In genomic region chr3:133663569-133664313, GRCh38 we compare ENCODE assay signal across 8 cellular contexts. TPM values are rescaled to one million over a fixed set of nuclear protein-coding genes. Genes with fewer than 3 reads are reported as not detected.
DNase-seq lines count a peak whose midpoint lies in the region; ATAC-seq, FAIRE-seq and TF ChIP-seq lines count a peak whose summit lies in the region.

No MANE protein-coding gene starts in this region.

- no peak overlapping the region for H3K4me3 ChIP-seq in AG04449 (ENCODE audit: low read depth, low read length)
- H3K4me3 ChIP-seq in NB4 (ENCODE audit: low read depth, low read length), result no peak overlapping the region
- no peak overlapping the region for H3K4me3 ChIP-seq in bronchial epithelial cell (ENCODE audit: low read depth, low read length)
- no peak overlapping the region for H3K4me3 ChIP-seq in upper lobe of right lung

- TF ChIP-seq CTCF in AG04449 (IDR thresholded peaks at IDR 0.05; ENCODE audit: insufficient read depth, low read length, missing control alignments) (peak; percentile 58), GM10248 (IDR thresholded peaks at IDR 0.05; ENCODE audit: control extremely low read depth, extremely low read depth, low read depth, missing control alignments) (peak; percentile 61), NB4 (IDR thresholded peaks at IDR 0.05; ENCODE audit: low read depth, low read length) (peak; percentile 58), bronchial epithelial cell (IDR thresholded peaks at IDR 0.05; ENCODE audit: insufficient read depth, low read length, severe bottlenecking) (peak; percentile 78), upper lobe of right lung (IDR thresholded peaks at IDR 0.05) (peak; percentile 54)

- POLR2A ChIA-PET in AG04449 (lab: Yijun Ruan, JAX) (no interaction called here), GM10248 (lab: Yijun Ruan, JAX) (no interaction called here)

- H3K9me3 ChIP-seq in upper lobe of right lung, result no peaks in the 10 kb centered on the region

- CTCF ChIA-PET in AG04449 (lab: Yijun Ruan, JAX), result interaction anchor here (1.0 to 1.6 kb wide), 4 partner anchors 10 to 33 kb away, joined by 3 to 8 read pairs (median 4); no protein-coding TSS in a partner anchor
- CTCF ChIA-PET in GM10248 (lab: Yijun Ruan, JAX), result interaction anchor here (0.6 to 1.6 kb wide), 5 partner anchors 10 to 299 kb away, joined by 3 to 5 read pairs (median 3); no protein-coding TSS in a partner anchor

- H3K4me1 ChIP-seq in upper lobe of right lung, result peaks cover 7% of the 10 kb centered on the region

- ATAC-seq in HG02571 (IDR thresholded peaks at IDR 0.05; ENCODE audit: unreplicated experiment) (peak; percentile 61), upper lobe of right lung (peak; percentile 65)

- FAIRE-seq in bronchial epithelial cell (lab: Jason Lieb, UNC), result no peak

- H3K27me3 ChIP-seq in bronchial epithelial cell (ENCODE audit: control insufficient read depth, insufficient read depth, low read length), result no peaks in the 10 kb centered on the region
- H3K27me3 ChIP-seq in upper lobe of right lung, result no peaks in the 10 kb centered on the region

- H3K27ac ChIP-seq in upper lobe of right lung, result no peak overlapping the region

- no peak for TF ChIP-seq POLR2A in NB4 (IDR thresholded peaks at IDR 0.05; ENCODE audit: extremely low read depth, insufficient read length)

- intact Hi-C loops in upper lobe of right lung (cut with DNase I), result no loop called here

- DNase-seq in AG04449 (ENCODE audit: low read depth, low spot score) (no peak), GM10248 (ENCODE audit: extremely low spot score) (peak; percentile 74), NB4 (ENCODE audit: low read depth) (peak; percentile 76), SIG-M5 treated with dmso at 0.1 percent for 504 hours (lab: John Stamatoyannopoulos, UW; ENCODE audit: unreplicated experiment) (peak; percentile 84), bronchial epithelial cell (ENCODE audit: low read depth) (peak; percentile 57), kidney glomerular epithelial cell (lab: John Stamatoyannopoulos, UW) (peak; percentile 44), upper lobe of right lung (no peak)

- H3K36me3 ChIP-seq in bronchial epithelial cell (ENCODE audit: control insufficient read depth, insufficient read depth, low read length) (no peaks in the 10 kb centered on the region), upper lobe of right lung (peaks cover 3% of the 10 kb centered on the region)

RNA-seq across cellular contexts. Expression of gene TOPBP1, which starts 2.0 kb away (rescaled TPM):
- 12.4 and 14.2 TPM in 2 replicates for total RNA-seq in bronchial epithelial cell
- total RNA-seq in upper lobe of right lung, result 18.1 TPM

Comparison
In these comparisons a context has a peak if more than half of its experiments do, and no peak if none do; other contexts are left out.
1. DNase-seq: peak in GM10248 (single experiment), NB4 (single experiment), SIG-M5 treated with dmso at 0.1 percent for 504 hours (single experiment), bronchial epithelial cell (single experiment) and kidney glomerular epithelial cell (single experiment); none in AG04449 (single experiment) and upper lobe of right lung (single experiment).
2. Peak in every context shown above with its lines, with median percentiles within 50 percentile points of each other: CTCF ChIP-seq.